In genomic region chr9:92042260-92042659, GRCh38 we compare ENCODE assay signal across 8 cellular contexts.
"Had no signal": no experiment of that assay in that cellular context is flagged by ENCODE, and none has a peak within 500 bp of the region (broad histone marks: within the 10 kb centered on the region; RNA-seq: fewer than 3 reads in every experiment).

No MANE protein-coding gene starts in this region.

- H3K27ac Mint-ChIP-seq: IgD-negative memory B cell had no signal

- DNase-seq: IMR-90, KBM-7, KG1 had no signal

- ATAC-seq: HepG2 had no signal

- H3K4me2 ChIP-seq: KMS-11 had no signal

- FAIRE-seq: HepG2, HTR-8/SVneo had no signal

- H3K9ac ChIP-seq: KMS-11 had no signal

- H3K4me1 Mint-ChIP-seq: IgD-negative memory B cell had no signal

- H3K27ac ChIP-seq: HL-60, KMS-11 had no signal

- H3K4me3 Mint-ChIP-seq: IgD-negative memory B cell had no signal

- H3K27me3 Mint-ChIP-seq: IgD-negative memory B cell had no signal
